23 cellular contexts compared by ENCODE assay signal in the genomic region with DNA sequence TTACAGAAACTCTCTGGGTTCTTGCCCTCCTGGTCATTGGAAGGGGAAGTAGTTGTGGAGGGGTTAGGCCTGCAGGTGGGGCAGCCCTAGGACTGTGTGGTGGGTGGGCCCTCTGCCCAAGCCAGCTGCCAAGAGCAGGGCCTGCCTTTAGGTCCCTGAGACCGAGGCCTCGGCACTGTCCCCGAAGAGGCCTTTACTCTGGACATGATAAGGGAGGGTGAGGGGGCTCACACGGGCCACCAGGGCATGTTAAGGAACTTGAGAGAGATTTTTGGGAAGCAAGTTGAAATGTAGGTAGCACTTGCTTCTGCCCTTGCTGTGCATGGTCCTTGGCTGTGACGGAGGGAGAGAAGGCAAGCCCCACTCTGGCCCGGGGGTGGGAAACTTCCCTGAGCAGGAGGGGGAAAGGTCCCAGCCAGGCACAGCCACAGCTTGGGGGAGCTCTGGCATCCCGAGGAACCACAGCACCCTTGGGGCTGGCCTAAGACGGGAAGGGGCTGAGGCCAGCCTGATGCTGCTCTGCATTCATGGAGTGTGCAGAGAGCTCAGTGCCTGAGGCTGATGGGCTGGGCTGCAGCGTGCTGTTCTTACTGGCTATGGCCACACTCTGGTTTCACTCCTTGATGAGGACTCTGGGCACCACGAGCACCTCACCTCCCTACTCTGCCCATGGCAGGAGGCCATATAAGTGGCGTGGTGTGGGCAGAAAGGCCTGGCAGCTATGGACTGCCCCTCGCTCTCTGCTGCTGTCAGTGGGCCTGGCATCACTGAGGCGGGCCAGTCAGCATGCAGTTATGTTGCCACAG. TPM values are rescaled to one million over a fixed set of nuclear protein-coding genes. Genes with fewer than 3 reads are reported as not detected.
DNase-seq lines count a peak whose midpoint lies in the region; ATAC-seq, FAIRE-seq and TF ChIP-seq lines count a peak whose summit lies in the region.
"Had no signal": no experiment of that assay in that cellular context is flagged by ENCODE, and none has a peak within 500 bp of the region (broad histone marks: within the 10 kb centered on the region; RNA-seq: fewer than 3 reads in every experiment).

No MANE protein-coding gene starts in this region.

- no peaks in the 10 kb centered on the region for H3K9me3 ChIP-seq in osteoblast (ENCODE audit: low read depth, low read length)
- H3K9me3 ChIP-seq: breast epithelium, SJSA1, vagina had no signal

- peak overlapping the region; percentile 69 for H3K27ac Mint-ChIP-seq in activated CD8-positive, alpha-beta memory T cell treated with anti-CD3 and anti-CD28 coated beads, Interleukin-2, amount 10 ng/mL, durations not matched to agents 7 days and 5 days
- peak overlapping the region; percentile 60 for H3K27ac Mint-ChIP-seq in central memory CD8-positive, alpha-beta T cell (ENCODE audit: low read depth)
- H3K27ac Mint-ChIP-seq: neural progenitor cell had no signal

- ATAC-seq in activated CD8-positive, alpha-beta memory T cell treated with anti-CD3 and anti-CD28 coated beads, Interleukin-2, amount 10 ng/mL, durations not matched to agents 7 days and 5 days, result no peak
- ATAC-seq in central memory CD8-positive, alpha-beta T cell (replicated peaks; ENCODE audit: extremely low read depth, poor library complexity, severe bottlenecking), result no peak
- ATAC-seq in GM21447 (IDR thresholded peaks at IDR 0.05; ENCODE audit: unreplicated experiment) (no peak), HG03280 (IDR thresholded peaks at IDR 0.05; ENCODE audit: unreplicated experiment) (no peak)
- ATAC-seq: activated CD4-positive, CD25-positive, alpha-beta regulatory T cell treated with anti-CD3 and anti-CD28 coated beads, Interleukin-2, amount 50 U/mL, for 24 hours; CD8-positive, alpha-beta T cell; PC-3 had no signal

- peaks cover 34% of the 10 kb centered on the region for H3K79me2 ChIP-seq in osteoblast (ENCODE audit: insufficient read depth, low read length)

- H3K4me1 ChIP-seq in osteoblast (ENCODE audit: insufficient read depth, low read length), result no peaks in the 10 kb centered on the region
- H3K4me1 ChIP-seq: breast epithelium, neural progenitor cell, SJSA1, vagina had no signal

- no peak for DNase-seq in activated CD8-positive, alpha-beta memory T cell treated with anti-CD3 and anti-CD28 coated beads, Interleukin-2, amount 10 ng/mL, durations not matched to agents 7 days and 5 days
- no peak for DNase-seq in activated CD8-positive, alpha-beta memory T cell treated with anti-CD3 and anti-CD28 coated beads, Interleukin-2, amount 50 U/mL, for 48 hours
- DNase-seq in GM12891 (ENCODE audit: insufficient read length, low spot score), result no peak
- no peak for DNase-seq in central memory CD8-positive, alpha-beta T cell (ENCODE audit: low spot score in 2 of 2)
- peak; percentile 82 for DNase-seq in osteoblast (ENCODE audit: insufficient read length, low spot score, missing footprints)
- DNase-seq in NCI-H1092 treated with DMSO at 0.1 percent for 48 hours (lab: John Stamatoyannopoulos, UW), result no peak
- DNase-seq: CD8-positive, alpha-beta T cell; DMS79; foreskin fibroblast; KBM-7; NCI-H187 treated with DMSO at 0.1 percent for 48 hours; NCI-H345; PC-3; stimulated activated CD8-positive, alpha-beta memory T cell treated with anti-CD3 and anti-CD28 coated beads, Interleukin-4, amount 100 ng/mL, for 48 hours; T1000 had no signal

- no peaks in the 10 kb centered on the region for H3K9me3 Mint-ChIP-seq in activated CD8-positive, alpha-beta memory T cell treated with anti-CD3 and anti-CD28 coated beads, Interleukin-2, amount 10 ng/mL, durations not matched to agents 7 days and 5 days (ENCODE audit: low read depth)
- H3K9me3 Mint-ChIP-seq in central memory CD8-positive, alpha-beta T cell, result no peaks in the 10 kb centered on the region
- H3K9me3 Mint-ChIP-seq: CD8-positive, alpha-beta T cell; neural progenitor cell had no signal

- no peak overlapping the region for H2AFZ ChIP-seq in osteoblast (ENCODE audit: low read length)
- H2AFZ ChIP-seq: neural progenitor cell had no signal

- no peak for FAIRE-seq in GM12891 (lab: Jason Lieb, UNC)

- TF ChIP-seq POLR2A in GM12891 (IDR thresholded peaks at IDR 0.05; ENCODE audit: low read depth, low read length), result peak; percentile 15; the same call in 1 of the 2 replicates

- H3K4me3 ChIP-seq in osteoblast (ENCODE audit: insufficient read depth, low read length), result no peak overlapping the region
- H3K4me3 ChIP-seq: breast epithelium, neural progenitor cell, SJSA1, vagina had no signal

- H3K27me3 ChIP-seq in osteoblast (ENCODE audit: insufficient read depth, low read length), result no peaks in the 10 kb centered on the region
- H3K27me3 ChIP-seq: breast epithelium, neural progenitor cell, SJSA1, vagina had no signal

- TF ChIP-seq CTCF in osteoblast (IDR thresholded peaks at IDR 0.05; ENCODE audit: extremely low read depth, low read depth, low read length), result no peak

- CTCF ChIA-PET in activated CD8-positive, alpha-beta memory T cell treated with anti-CD3 and anti-CD28 coated beads, Interleukin-2, amount 10 ng/mL, durations not matched to agents 7 days and 5 days (lab: Charles Lee), result interaction anchor here (1.2 kb wide), 1 partner anchor 22 kb away, joined by 4 read pairs; no protein-coding TSS in a partner anchor

- no peaks in the 10 kb centered on the region for H3K27me3 Mint-ChIP-seq in activated CD8-positive, alpha-beta memory T cell treated with anti-CD3 and anti-CD28 coated beads, Interleukin-2, amount 10 ng/mL, durations not matched to agents 7 days and 5 days
- H3K27me3 Mint-ChIP-seq in central memory CD8-positive, alpha-beta T cell, result no peaks in the 10 kb centered on the region

- H4K20me1 ChIP-seq in osteoblast (ENCODE audit: insufficient read depth, low read length), result peaks cover 9% of the 10 kb centered on the region

- no peak overlapping the region for H3K27ac ChIP-seq in osteoblast (ENCODE audit: low read depth, low read length)
- H3K27ac ChIP-seq: breast epithelium, epithelial cell of prostate, neural progenitor cell, SJSA1, vagina had no signal

- peaks cover 83% of the 10 kb centered on the region for H3K36me3 ChIP-seq in osteoblast (ENCODE audit: insufficient read depth, low read length)

- H3K36me3 Mint-ChIP-seq in activated CD8-positive, alpha-beta memory T cell treated with anti-CD3 and anti-CD28 coated beads, Interleukin-2, amount 10 ng/mL, durations not matched to agents 7 days and 5 days, result peaks cover 11% of the 10 kb centered on the region
- H3K36me3 Mint-ChIP-seq in central memory CD8-positive, alpha-beta T cell (ENCODE audit: insufficient read depth), result peaks cover 25% of the 10 kb centered on the region

- peaks cover 23% of the 10 kb centered on the region for H3K4me1 Mint-ChIP-seq in activated CD8-positive, alpha-beta memory T cell treated with anti-CD3 and anti-CD28 coated beads, Interleukin-2, amount 10 ng/mL, durations not matched to agents 7 days and 5 days
- peaks cover 5% of the 10 kb centered on the region for H3K4me1 Mint-ChIP-seq in central memory CD8-positive, alpha-beta T cell
- H3K4me1 Mint-ChIP-seq: neural progenitor cell had no signal

- H3K4me3 Mint-ChIP-seq in activated CD8-positive, alpha-beta memory T cell treated with anti-CD3 and anti-CD28 coated beads, Interleukin-2, amount 10 ng/mL, durations not matched to agents 7 days and 5 days, result no peak overlapping the region
- H3K4me3 Mint-ChIP-seq in central memory CD8-positive, alpha-beta T cell, result no peak overlapping the region
- H3K4me3 Mint-ChIP-seq: CD8-positive, alpha-beta T cell; neural progenitor cell had no signal

- H3K4me2 ChIP-seq in osteoblast (ENCODE audit: insufficient read depth, low read length), result no peak overlapping the region
- H3K4me2 ChIP-seq: neural progenitor cell had no signal

TF ChIP-seq in GM12891, 5 proteins besides CTCF, POLR2A, EP300 and RAD21:
- TF ChIP-seq SPI1 (IDR thresholded peaks at IDR 0.05; ENCODE audit: low read depth, low read length), result no peak
- no peak for TF ChIP-seq TAF1 (IDR thresholded peaks at IDR 0.05; ENCODE audit: low read depth, low read length)
- TF ChIP-seq PAX5 (IDR thresholded peaks at IDR 0.05; ENCODE audit: insufficient read depth, low read length, severe bottlenecking), result no peak

RNA-seq across cellular contexts. Expression of a gene that starts 7.8 kb away (rescaled TPM):
- total RNA-seq in activated CD8-positive, alpha-beta memory T cell treated with anti-CD3 and anti-CD28 coated beads, Interleukin-2, amount 10 ng/mL, durations not matched to agents 7 days and 5 days, result 100 to 1,000 TPM; 318 to 345 TPM
- polyA plus RNA-seq in GM12891 (2012; ENCODE audit: low read depth, missing spikeins), result 168 TPM
- 78.4 and 85.8 TPM in 2 replicates for total RNA-seq in osteoblast

RNA-seq across cellular contexts. Expression of a gene that starts 8.9 kb away (rescaled TPM):
- total RNA-seq in activated CD8-positive, alpha-beta memory T cell treated with anti-CD3 and anti-CD28 coated beads, Interleukin-2, amount 10 ng/mL, durations not matched to agents 7 days and 5 days, result 100 to 1,000 TPM in 1 of 2 experiments, 10 to 100 TPM in 1; 98.1 to 140 TPM
- 45.8 TPM for polyA plus RNA-seq in GM12891 (2012; ENCODE audit: low read depth, missing spikeins)
- 35.9 and 43.8 TPM in 2 replicates for total RNA-seq in osteoblast

RNA-seq across cellular contexts. Expression of a gene that starts 23.4 kb away (rescaled TPM):
- 10 to 100 TPM; 57.9 to 66.3 TPM for total RNA-seq in activated CD8-positive, alpha-beta memory T cell treated with anti-CD3 and anti-CD28 coated beads, Interleukin-2, amount 10 ng/mL, durations not matched to agents 7 days and 5 days
- polyA plus RNA-seq in GM12891 (2012; ENCODE audit: low read depth, missing spikeins), result 7.3 TPM
- total RNA-seq in osteoblast, result 9.8 and 11.8 TPM in 2 replicates

RNA-seq across cellular contexts. Expression of a gene that starts 28.1 kb away (rescaled TPM):
- 10 to 100 TPM; 70.4 to 71.9 TPM for total RNA-seq in activated CD8-positive, alpha-beta memory T cell treated with anti-CD3 and anti-CD28 coated beads, Interleukin-2, amount 10 ng/mL, durations not matched to agents 7 days and 5 days
- polyA plus RNA-seq in GM12891 (2012; ENCODE audit: low read depth, missing spikeins), result 13.9 TPM
- 25.9 and 44.2 TPM in 2 replicates for total RNA-seq in osteoblast

RNA-seq across cellular contexts. Expression of a gene that starts 42.7 kb away (rescaled TPM):
- total RNA-seq in activated CD8-positive, alpha-beta memory T cell treated with anti-CD3 and anti-CD28 coated beads, Interleukin-2, amount 10 ng/mL, durations not matched to agents 7 days and 5 days, result not detected
- 0.05 TPM for polyA plus RNA-seq in GM12891 (2012; ENCODE audit: low read depth, missing spikeins)
- 0.36 and 0.59 TPM in 2 replicates for total RNA-seq in osteoblast
- total RNA-seq: CD8-positive, alpha-beta T cell; PC-3; vagina had no signal
